ENCODE assay signal across 8 cellular contexts in the genomic region with DNA sequence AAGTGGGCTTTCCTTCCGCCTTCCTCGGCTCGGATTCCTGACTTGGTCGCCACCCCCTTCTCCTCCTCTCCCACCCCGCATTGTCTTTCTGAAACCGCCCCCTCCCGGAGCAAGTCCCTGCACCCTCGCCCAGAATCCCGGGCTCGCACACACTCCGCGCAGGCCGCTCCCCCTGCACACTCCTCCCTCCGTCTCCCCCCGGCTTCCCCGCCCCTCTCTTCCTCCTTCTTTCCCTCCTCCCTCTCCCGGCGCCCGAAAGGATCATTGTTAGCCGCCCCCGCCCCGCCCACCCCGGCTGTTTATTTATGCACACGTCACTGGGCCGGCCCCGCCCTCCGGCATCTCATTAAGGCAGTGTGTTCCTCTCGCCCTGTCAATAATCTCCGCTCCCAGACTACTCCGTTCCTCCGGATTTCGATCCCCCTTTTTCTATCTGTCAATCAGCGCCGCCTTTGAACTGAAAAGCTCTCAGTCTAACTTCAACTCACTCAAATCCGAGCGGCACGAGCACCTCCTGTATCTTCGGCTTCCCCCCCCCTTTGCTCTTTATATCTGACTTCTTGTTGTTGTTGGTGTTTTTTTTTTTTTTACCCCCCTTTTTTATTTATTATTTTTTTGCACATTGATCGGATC. TPM values are rescaled to one million over a fixed set of nuclear protein-coding genes. Genes with fewer than 3 reads are reported as not detected.
DNase-seq lines count a peak whose midpoint lies in the region; ATAC-seq and TF ChIP-seq lines count a peak whose summit lies in the region.

A gene (plus strand): TSS at position 373 of the 633 bp plus-strand sequence. CDS start 510 bp downstream, outside the sequence.

- ATAC-seq in GM21786 (IDR thresholded peaks at IDR 0.05; ENCODE audit: unreplicated experiment) (peak; percentile 64), T-cell (replicated peaks in 1 of 4) (peak; percentile 63 to 77 (median 64)), heart right ventricle (peak; percentile 89 to 96 (median 95))

- H3K27ac Mint-ChIP-seq in T-cell (peak within 1 kb of the TSS; percentile 49 to 78), osteocyte (ENCODE audit: unreplicated experiment) (peak within 1 kb of the TSS; percentile 94)

- CTCF ChIA-PET in T-cell (lab: Charles Lee) = no interaction called here

- H3K4me1 Mint-ChIP-seq in T-cell (peaks cover 21 to 33% (median 25%) of the 10 kb centered on the region in 3 donors), osteocyte (ENCODE audit: unreplicated experiment) (peaks cover 21% of the 10 kb centered on the region)

- H3K36me3 ChIP-seq in BLaER1 (no peaks in the 10 kb centered on the region), heart right ventricle (no peaks in the 10 kb centered on the region)

- H3K27me3 Mint-ChIP-seq in T-cell (peaks cover 4 to 25% of the 10 kb centered on the region in 2 donors), osteocyte (ENCODE audit: unreplicated experiment) (no peaks in the 10 kb centered on the region)

- H3K36me3 Mint-ChIP-seq in T-cell (no peaks in the 10 kb centered on the region), osteocyte (ENCODE audit: unreplicated experiment) (peaks cover 11% of the 10 kb centered on the region)

- POLR2A ChIA-PET in T-cell (lab: Charles Lee) = no interaction called here

- peaks cover 21% of the 10 kb centered on the region for H4K20me1 ChIP-seq in BLaER1

- H3K27me3 ChIP-seq in BLaER1 (no peaks in the 10 kb centered on the region), heart right ventricle (peaks cover 0 to 22% (median 0%) of the 10 kb centered on the region in 7 donors)

- WGBS in heart right ventricle, 2 donors = 1% methylated on average over 39 of the region's 39 CpGs

- no peaks in the 10 kb centered on the region for H3K9me3 Mint-ChIP-seq in T-cell
- H3K9me3 Mint-ChIP-seq in osteocyte (ENCODE audit: unreplicated experiment) = no peaks in the 10 kb centered on the region

- H3K27ac ChIP-seq in BLaER1 (peak within 1 kb of the TSS; percentile 98), heart right ventricle (peak within 1 kb of the TSS; percentile 84 to 97 (median 90))

- peak within 1 kb of the TSS; percentile 99 for H3K9ac ChIP-seq in BLaER1

- H3K4me3 Mint-ChIP-seq in T-cell = peak within 1 kb of the TSS; percentile 89 to 95 (median 95)
- peak within 1 kb of the TSS; percentile 99 for H3K4me3 Mint-ChIP-seq in osteocyte (ENCODE audit: unreplicated experiment)

- DNase-seq in NCI-H146 treated with DMSO at 0.1 percent for 48 hours (lab: John Stamatoyannopoulos, UW; ENCODE audit: unreplicated experiment) (peak; percentile 91), T-cell (peak; percentile 19 to 65 (median 50)), anterior cingulate cortex (lab: John Stamatoyannopoulos, UW) (peak; percentile 22 to 97 (median 92)), heart right ventricle (peak; percentile 94 to 98), osteocyte (ENCODE audit: extremely low spot score, unreplicated experiment) (peak; percentile 96), ureter (ENCODE audit: low spot score) (peak; percentile 96)

- intact Hi-C loops in heart right ventricle (cut with DNase I) = loop anchor here in 8 of 10 donors (2.0 to 10.0 kb wide), 14 partner anchors 52 to 473 kb away; no protein-coding TSS in a partner anchor

- H3K4me1 ChIP-seq in BLaER1 (peaks cover 33% of the 10 kb centered on the region), heart right ventricle (peaks cover 4 to 44% (median 18%) of the 10 kb centered on the region in 9 donors)

- H3K9me3 ChIP-seq in BLaER1 (no peaks in the 10 kb centered on the region), heart right ventricle (no peaks in the 10 kb centered on the region)

- H3K4me2 ChIP-seq in BLaER1 = peak within 1 kb of the TSS; percentile 76

- H3K4me3 ChIP-seq in BLaER1 = peak within 1 kb of the TSS; percentile 93
- peak within 1 kb of the TSS; percentile 62 to 90 (median 80) for H3K4me3 ChIP-seq in heart right ventricle

- no peak for TF ChIP-seq CTCF in heart right ventricle (IDR thresholded peaks at IDR 0.05)
- TF ChIP-seq CTCF in osteocyte (IDR thresholded peaks at IDR 0.05) = no peak

RNA-seq across cellular contexts. Expression of the gene that starts here (rescaled TPM):
- total RNA-seq in T-cell (1 to 10 TPM; 2.6 to 6.2 (median 3.3) TPM), heart right ventricle (10 to 100 TPM in 9 of 10 donors, 1 to 10 TPM in 1; 9.9 to 15.8 (median 12.0) TPM), osteocyte (86.9 and 88.2 TPM in 2 replicates), ureter (52.5 TPM)
- polyA plus RNA-seq in heart right ventricle = 10 to 100 TPM in 1 of 2 donors, 1 to 10 TPM in 1; 3.6 to 11.9 TPM

Comparison
In these comparisons a context has a peak if more than half of its experiments do, and no peak if none do; other contexts are left out.
1. Peak in every context shown above with its lines: DNase-seq, ATAC-seq, H3K4me3 ChIP-seq and H3K27ac ChIP-seq.